In genomic region chr10:33028515-33028914, GRCh38 we compare ENCODE assay signal across 7 cellular contexts.
DNase-seq lines count a peak whose midpoint lies in the region; ATAC-seq and TF ChIP-seq lines count a peak whose summit lies in the region.
"Not testable (repeated sequence)": the region's sequence is repeated elsewhere in the genome, so short reads cannot be mapped to it uniquely, and the experiment has no call there.

No MANE protein-coding gene starts in this region.

- H3K4me1 ChIP-seq in HCT116 (ENCODE audit: control insufficient read depth in 1 of 2, insufficient read depth in 2 of 2, low read length in 2 of 2) = peaks cover 22 to 44% of the 10 kb centered on the region in 2 experiments
- peaks cover 39% of the 10 kb centered on the region for H3K4me1 ChIP-seq in effector memory CD4-positive, alpha-beta T cell (ENCODE audit: control insufficient read depth, insufficient read depth, low read length, poor library complexity, severe bottlenecking)

- peak overlapping the region; percentile 45 for H3K4me2 ChIP-seq in HCT116 (ENCODE audit: low read length)

- not testable (repeated sequence) for H3K36me3 Mint-ChIP-seq in activated T-cell treated with anti-CD3 and anti-CD28 coated beads, Interleukin-2, amount 50 U/mL, for 4 hours (ENCODE audit: insufficient read depth)

- H4K20me1 ChIP-seq in HCT116 (ENCODE audit: insufficient read depth) = not testable (repeated sequence)

- RAD21 ChIA-PET in HCT116 (lab: Charles Lee; ENCODE audit: low non-redundant PET in 1 of 2, low total read pairs in 2 of 2, uncharacterized antibody in 2 of 2, unreplicated experiment in 2 of 2) = not testable (repeated sequence)

- not testable (repeated sequence) for H3K4me3 ChIP-seq in HCT116 (replicated peaks in 1 of 2; ENCODE audit: low read depth in 1 of 2, low read length in 2 of 2); effector memory CD4-positive, alpha-beta T cell (ENCODE audit: insufficient read depth, low read depth, low read length, poor library complexity, severe bottlenecking)

- H3K27me3 ChIP-seq in HCT116 (ENCODE audit: insufficient read depth, low read length); effector memory CD4-positive, alpha-beta T cell (replicated peaks; ENCODE audit: control insufficient read depth, insufficient read depth, low read length, poor library complexity, severe bottlenecking): not testable (repeated sequence)

- peak overlapping the region; percentile 17 for H3K4me3 Mint-ChIP-seq in activated T-cell treated with anti-CD3 and anti-CD28 coated beads, Interleukin-2, amount 50 U/mL, for 4 hours

- intact Hi-C loops in HCT116 (cut with micrococcal nuclease) = not testable (repeated sequence)

- H3K27me3 Mint-ChIP-seq in activated T-cell treated with anti-CD3 and anti-CD28 coated beads, Interleukin-2, amount 50 U/mL, for 4 hours (ENCODE audit: low read depth) = not testable (repeated sequence)

- peaks cover 67% of the 10 kb centered on the region for H3K4me1 Mint-ChIP-seq in activated T-cell treated with anti-CD3 and anti-CD28 coated beads, Interleukin-2, amount 50 U/mL, for 4 hours (ENCODE audit: low read depth)

- ATAC-seq in HCT116 = 0 out of 2 replicates have a peak, but pooled peaks have one; percentile 34
- peak; percentile 58 to 66 for ATAC-seq in activated T-cell treated with anti-CD3 and anti-CD28 coated beads, Interleukin-2, amount 50 U/mL, for 4 hours

- CTCF ChIA-PET in HCT116 (lab: Charles Lee) = not testable (repeated sequence)

- not testable (repeated sequence) for BruUV-seq in HCT116 (replicated peaks; lab: Mats Ljungman, UMichigan)

- POLR2A ChIA-PET in HCT116 (lab: Charles Lee) = not testable (repeated sequence)

- not testable (repeated sequence) for H3K9ac ChIP-seq in HCT116 (ENCODE audit: low read length)

- not testable (repeated sequence) for TF ChIP-seq CTCF in HCT116 (IDR thresholded peaks at IDR 0.05 in 2 of 3, conservative IDR thresholded peaks at IDR 0.05 in 1 of 3; ENCODE audit: borderline replicate concordance in 1 of 3, insufficient read depth in 1 of 3, low read depth in 2 of 3, low read length in 2 of 3)

- not testable (repeated sequence) for H3K9me3 ChIP-seq in HCT116 (ENCODE audit: control insufficient read depth in 1 of 2, insufficient read depth in 1 of 2, low read depth in 1 of 2, low read length in 2 of 2); effector memory CD4-positive, alpha-beta T cell (ENCODE audit: control insufficient read depth, low read length)

- not testable (repeated sequence) for H3K9me2 ChIP-seq in HCT116 (ENCODE audit: insufficient read depth)

- not testable (repeated sequence) for H3K27ac ChIP-seq in HCT116 (ENCODE audit: low read depth, low read length)
- peak overlapping the region; percentile 25 for H3K27ac ChIP-seq in effector memory CD4-positive, alpha-beta T cell (ENCODE audit: insufficient read depth, low read length, poor library complexity, severe bottlenecking)

- not testable (repeated sequence) for TF ChIP-seq RAD21 in HCT116 (IDR thresholded peaks at IDR 0.05; ENCODE audit: low read depth)

- not testable (repeated sequence) for DNase-seq in HCT116 (ENCODE audit: low read depth, low spot score)
- DNase-seq in T-helper 22 cell (ENCODE audit: low read depth) = peak; percentile 38
- DNase-seq in activated CD4-positive, alpha-beta T cell treated with anti-CD3 and anti-CD28 coated beads, Interleukin-2, amount 50 U/mL, for 4 hours = peak; percentile 35 to 39
- peak; percentile 23 for DNase-seq in activated T-cell treated with anti-CD3 and anti-CD28 coated beads, Interleukin-2, amount 50 U/mL, for 4 hours
- peak; percentile 37 for DNase-seq in activated naive CD4-positive, alpha-beta T cell treated with anti-CD3 and anti-CD28 coated beads, Interleukin-2, amount 50 U/mL, for 16 hours
- peak in 1 of 3 donors; percentile 31 for DNase-seq in effector memory CD4-positive, alpha-beta T cell
- peak; percentile 23 for DNase-seq in stimulated activated CD4-positive, alpha-beta T cell treated with anti-CD3 and anti-CD28 coated beads, Interleukin-2, amount 100 ng/mL, for 4 hours (ENCODE audit: low read depth)

- not testable (repeated sequence) for H2AFZ ChIP-seq in HCT116 (ENCODE audit: low read depth, low read length, poor library complexity, severe bottlenecking)

- not testable (repeated sequence) for H3K36me3 ChIP-seq in HCT116 (ENCODE audit: control insufficient read depth in 1 of 2, insufficient read depth in 2 of 2, low read length in 2 of 2); effector memory CD4-positive, alpha-beta T cell (ENCODE audit: control insufficient read depth, insufficient read depth, low read length)

- TF ChIP-seq POLR2A in HCT116 (IDR thresholded peaks at IDR 0.05; ENCODE audit: borderline replicate concordance, extremely low read depth, insufficient read depth, insufficient read length) = not testable (repeated sequence)

- H3K9me3 Mint-ChIP-seq in activated T-cell treated with anti-CD3 and anti-CD28 coated beads, Interleukin-2, amount 50 U/mL, for 4 hours = not testable (repeated sequence)

- H3K79me2 ChIP-seq in HCT116 (ENCODE audit: insufficient read depth, low read length) = not testable (repeated sequence)

TF ChIP-seq in HCT116, 20 proteins besides CTCF, POLR2A, EP300 and RAD21:
- 0 out of 2 replicates have a peak, but pooled peaks have one; percentile 11 for TF ChIP-seq JUND (IDR thresholded peaks at IDR 0.05)
